Comparison of ENCODE assay signal across 17 cellular contexts in the genomic region with DNA sequence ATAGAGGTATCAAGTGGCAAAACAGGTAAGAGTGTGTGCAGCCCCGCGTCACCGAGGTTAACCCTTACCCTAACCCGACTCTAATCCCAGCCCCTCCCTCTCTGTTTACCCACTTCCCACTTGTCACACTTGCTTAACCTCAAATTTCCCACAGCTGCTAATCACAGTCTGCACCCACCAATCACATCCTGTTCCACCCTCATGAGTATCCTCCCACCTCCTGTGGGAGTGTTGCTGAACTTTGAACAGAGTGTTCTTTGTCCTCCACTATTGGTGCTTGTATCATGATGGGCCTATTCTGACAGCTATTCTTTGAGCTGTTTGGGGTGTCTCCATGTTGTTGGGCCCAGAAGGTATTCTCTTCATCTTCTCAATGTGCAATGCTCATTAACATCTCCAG.
DNase-seq lines count a peak whose midpoint lies in the region; ATAC-seq, FAIRE-seq and TF ChIP-seq lines count a peak whose summit lies in the region.
"Had no signal": no experiment of that assay in that cellular context is flagged by ENCODE, and none has a peak within 500 bp of the region (broad histone marks: within the 10 kb centered on the region; RNA-seq: fewer than 3 reads in every experiment).

No MANE protein-coding gene starts in this region.

- H3K9me3 ChIP-seq in DND-41 (ENCODE audit: insufficient read depth, low read length, severe bottlenecking) (no peaks in the 10 kb centered on the region), GM12878 (replicated peaks; ENCODE audit: control insufficient read depth, insufficient read depth, low read length) (no peaks in the 10 kb centered on the region), pancreas (no peaks in the 10 kb centered on the region), OCI-LY7 (ENCODE audit: low read length) (no peaks in the 10 kb centered on the region)
- H3K9me3 ChIP-seq: A549, SJSA1 had no signal

- RAD21 ChIA-PET in GM12878 (lab: Charles Lee; ENCODE audit: unreplicated experiment) = no interaction called here

- no peaks in the 10 kb centered on the region for H3K36me3 ChIP-seq in DND-41 (ENCODE audit: insufficient read depth, low read length)
- H3K36me3 ChIP-seq in GM12878 (ENCODE audit: control insufficient read depth in 2 of 2, insufficient read depth in 2 of 2, low read length in 1 of 2) = no peaks in the 10 kb centered on the region
- no peaks in the 10 kb centered on the region for H3K36me3 ChIP-seq in pancreas
- H3K36me3 ChIP-seq in OCI-LY7 (ENCODE audit: insufficient read depth, low read length) = no peaks in the 10 kb centered on the region
- H3K36me3 ChIP-seq: SJSA1 had no signal

- in situ Hi-C loops in GM12878 (cut with MboI) = no loop called here

- TF ChIP-seq RAD21 in GM12878 (IDR thresholded peaks at IDR 0.05; ENCODE audit: insufficient read depth, low read depth, low read length) = no peak

- H3K79me2 ChIP-seq in DND-41 (ENCODE audit: insufficient read depth, low read length) = no peaks in the 10 kb centered on the region
- H3K79me2 ChIP-seq in GM12878 (ENCODE audit: control insufficient read depth, insufficient read depth, low read length) = no peaks in the 10 kb centered on the region
- H3K79me2 ChIP-seq in OCI-LY7 (ENCODE audit: insufficient read depth, low read depth, low read length) = no peaks in the 10 kb centered on the region

- peak; percentile 57; the same call in 2 of the 3 replicates for ATAC-seq in DND-41 (ENCODE audit: insufficient read depth, low read depth)
- no peak for ATAC-seq in GM12878
- no peak for ATAC-seq in pancreas
- ATAC-seq: A549; CD8-positive, alpha-beta T cell had no signal

- SMC1A ChIA-PET in GM12878 (lab: Charles Lee; ENCODE audit: uncharacterized antibody, unreplicated experiment) = no interaction called here

- no peaks in the 10 kb centered on the region for H3K9me2 ChIP-seq in OCI-LY7 (ENCODE audit: insufficient read depth, low read length)

- no peaks in the 10 kb centered on the region for H3K4me1 ChIP-seq in DND-41 (ENCODE audit: insufficient read depth, low read length)
- no peaks in the 10 kb centered on the region for H3K4me1 ChIP-seq in GM12878 (ENCODE audit: control insufficient read depth, insufficient read depth, low read length)
- H3K4me1 ChIP-seq in pancreas = no peaks in the 10 kb centered on the region
- no peaks in the 10 kb centered on the region for H3K4me1 ChIP-seq in OCI-LY7 (ENCODE audit: insufficient read depth, low read length, poor library complexity, severe bottlenecking)
- H3K4me1 ChIP-seq: A549, SJSA1 had no signal

- H3K27ac ChIP-seq in DND-41 (ENCODE audit: low read length) (no peak overlapping the region), GM12878 (ENCODE audit: control insufficient read depth, insufficient read depth) (no peak overlapping the region), pancreas (no peak overlapping the region), OCI-LY7 (ENCODE audit: low read depth, low read length, poor library complexity, severe bottlenecking) (no peak overlapping the region)
- H3K27ac ChIP-seq: A549, SJSA1 had no signal

- FAIRE-seq in GM12878 (lab: Jason Lieb, UNC) (no peak), GM12891 (lab: Jason Lieb, UNC) (no peak), pancreas (lab: Jason Lieb, UNC) (no peak)
- FAIRE-seq: A549, H54 had no signal

- TF ChIP-seq POLR2A in GM12878 (IDR thresholded peaks at IDR 0.05; ENCODE audit: low read depth, low read length) (no peak), GM12891 (IDR thresholded peaks at IDR 0.05; ENCODE audit: low read depth, low read length) (no peak)

- H3K9ac ChIP-seq in DND-41 (ENCODE audit: low read depth, low read length) (no peak overlapping the region), GM12878 (ENCODE audit: control insufficient read depth, insufficient read depth, low read length) (no peak overlapping the region)

- no peaks in the 10 kb centered on the region for H4K20me1 ChIP-seq in DND-41 (ENCODE audit: insufficient read depth, low read length)
- H4K20me1 ChIP-seq in GM12878 (ENCODE audit: control insufficient read depth, insufficient read depth) = no peaks in the 10 kb centered on the region
- no peaks in the 10 kb centered on the region for H4K20me1 ChIP-seq in OCI-LY7 (ENCODE audit: insufficient read depth, low read length)

- BruUV-seq in GM12878 (replicated peaks; lab: Mats Ljungman, UMichigan) (no TSS peak), OCI-LY7 (replicated peaks; lab: Mats Ljungman, UMichigan) (no TSS peak)

- DNase-seq in DND-41 (peak; percentile 7), NCI-H510A (lab: John Stamatoyannopoulos, UW) (peak; percentile 45), GM12878 (ENCODE audit: low read depth, low spot score) (no peak), medulla oblongata (ENCODE audit: extremely low spot score) (peak; percentile 19), GM12891 (ENCODE audit: insufficient read length, low spot score) (no peak), islet precursor cell (no peak), pancreas (no peak), OCI-LY7 (ENCODE audit: low spot score) (no peak)
- DNase-seq: CD8-positive, alpha-beta T cell; DMS53; NCI-H1092; NCI-H1436 treated with DMSO at 0.1 percent for 48 hours; NCI-H2029; NCI-H524 had no signal

- no peak for TF ChIP-seq CTCF in DND-41 (IDR thresholded peaks at IDR 0.05; ENCODE audit: borderline replicate concordance, extremely low read depth, low read length, poor library complexity, severe bottlenecking)
- TF ChIP-seq CTCF in GM12878 (IDR thresholded peaks at IDR 0.05 in 2 of 3, conservative IDR thresholded peaks at IDR 0.05 in 1 of 3; ENCODE audit: control insufficient read depth in 2 of 3, extremely low read depth in 1 of 3, insufficient read depth in 1 of 3, low read depth in 3 of 3, low read length in 3 of 3) = no peak
- TF ChIP-seq CTCF in pancreas (IDR thresholded peaks at IDR 0.05) = no peak
- no peak for TF ChIP-seq CTCF in OCI-LY7 (conservative IDR thresholded peaks at IDR 0.05; ENCODE audit: low read length)

- H2AFZ ChIP-seq in DND-41 (ENCODE audit: low read depth, low read length) (no peak overlapping the region), GM12878 (ENCODE audit: control insufficient read depth, low read depth, low read length) (no peak overlapping the region), OCI-LY7 (ENCODE audit: low read length) (no peak overlapping the region)

- H3K4me3 ChIP-seq in DND-41 (ENCODE audit: low read depth in 1 of 2, low read length in 2 of 2) = no peak overlapping the region
- no peak overlapping the region for H3K4me3 ChIP-seq in GM12878
- H3K4me3 ChIP-seq in pancreas = no peak overlapping the region
- no peak overlapping the region for H3K4me3 ChIP-seq in OCI-LY7 (ENCODE audit: low read depth, low read length, poor library complexity, severe bottlenecking)
- H3K4me3 ChIP-seq: A549, SJSA1 had no signal

- intact Hi-C loops in GM12878 (cut with micrococcal nuclease; ENCODE audit: unreplicated experiment) = no loop called here
- intact Hi-C loops in pancreas (cut with DNase I) = no loop called here
- intact Hi-C loops in OCI-LY7 (cut with micrococcal nuclease; ENCODE audit: unreplicated experiment) = no loop called here

- POLR2A ChIA-PET in GM12878 (lab: Charles Lee) = no interaction called here
- POLR2A ChIA-PET in OCI-LY7 (lab: Charles Lee) = interaction anchor here (0.6 kb wide), 1 partner anchor 1545 kb away, joined by 4 read pairs; a partner anchor contains a TSS

- no peak for TF ChIP-seq EP300 in GM12878 (IDR thresholded peaks at IDR 0.05; ENCODE audit: borderline replicate concordance in 1 of 2, control insufficient read depth in 1 of 2, low read depth in 2 of 2, low read length in 2 of 2)

- H3K27me3 ChIP-seq in DND-41 (ENCODE audit: insufficient read depth, low read length, poor library complexity) (no peaks in the 10 kb centered on the region), GM12878 (replicated peaks in 1 of 2; ENCODE audit: control insufficient read depth in 2 of 2, insufficient read depth in 2 of 2, low read length in 1 of 2) (no peaks in the 10 kb centered on the region), pancreas (no peaks in the 10 kb centered on the region)
- H3K27me3 ChIP-seq: SJSA1 had no signal

- CTCF ChIA-PET in GM12878 (lab: Yijun Ruan, JAX) = interaction anchor here (2.6 kb wide), 1 partner anchor 9 kb away, joined by 7 read pairs; no protein-coding TSS in a partner anchor
- CTCF ChIA-PET in OCI-LY7 (lab: Charles Lee; ENCODE audit: unreplicated experiment) = no interaction called here

- H3K4me2 ChIP-seq in DND-41 (ENCODE audit: insufficient read depth, low read length) (no peak overlapping the region), GM12878 (ENCODE audit: control insufficient read depth, insufficient read depth) (no peak overlapping the region), OCI-LY7 (ENCODE audit: low read length) (no peak overlapping the region)
- H3K4me2 ChIP-seq: A549 had no signal

- 48% methylated on average over 4 of the region's 4 CpGs for WGBS in GM12878 (ENCODE audit: insufficient coverage, insufficient replicate concordance, low lambda C conversion rate, missing lambda C conversion rate)
- WGBS in pancreas, 2 donors = 71 to 79% methylated on average over 4 of the region's 4 CpGs

TF ChIP-seq in GM12891, 5 proteins besides CTCF, POLR2A, EP300 and RAD21:
- TF ChIP-seq TAF1 (IDR thresholded peaks at IDR 0.05; ENCODE audit: low read depth, low read length) (no peak), SPI1 (IDR thresholded peaks at IDR 0.05; ENCODE audit: low read depth, low read length) (no peak), PAX5 (IDR thresholded peaks at IDR 0.05; ENCODE audit: insufficient read depth, low read length, severe bottlenecking) (no peak), POU2F2 (IDR thresholded peaks at IDR 0.05; ENCODE audit: low read depth, low read length) (no peak), POLR2AphosphoS5 (IDR thresholded peaks at IDR 0.05; ENCODE audit: low read depth, low read length) (no peak)
TF ChIP-seq in GM12891: peak in this region for 0.

Comparison
In these comparisons a context has a peak if more than half of its experiments do, and no peak if none do; other contexts are left out.
1. DNase-seq: peak in DND-41 (single experiment), NCI-H510A (single experiment) and medulla oblongata (single experiment); none in GM12878 (single experiment), GM12891 (single experiment), islet precursor cell (single experiment), pancreas (0 of 6) and OCI-LY7 (single experiment).